8 cellular contexts compared by ENCODE assay signal in genomic region chr2:111320965-111321364, GRCh38.
DNase-seq lines count a peak whose midpoint lies in the region; ATAC-seq and TF ChIP-seq lines count a peak whose summit lies in the region.
"Not testable (repeated sequence)": the region's sequence is repeated elsewhere in the genome, so short reads cannot be mapped to it uniquely, and the experiment has no call there.

No MANE protein-coding gene starts in this region.

- in situ Hi-C loops in Panc1 (cut with HindIII; ENCODE audit: low pct_unique_long_range_greater_than_20kb, low sequenced_read_pairs), result not testable (repeated sequence)

- not testable (repeated sequence) for H3K4me3 Mint-ChIP-seq in activated CD8-positive, alpha-beta memory T cell treated with anti-CD3 and anti-CD28 coated beads, Interleukin-2, amount 10 ng/mL, durations not matched to agents 7 days and 5 days; naive thymus-derived CD4-positive, alpha-beta T cell

- WGBS in thyroid gland, 2 donors, result no CpG with 5 or more reads among the region's 1 CpG

- not testable (repeated sequence) for H3K27ac Mint-ChIP-seq in activated CD8-positive, alpha-beta memory T cell treated with anti-CD3 and anti-CD28 coated beads, Interleukin-2, amount 10 ng/mL, durations not matched to agents 7 days and 5 days; naive thymus-derived CD4-positive, alpha-beta T cell

- DNase-seq in EL (peak; percentile 92), HT1080 (ENCODE audit: low read depth) (peak; percentile 90), Panc1 (ENCODE audit: low read depth, low spot score) (peak; percentile 60), choroid plexus epithelial cell (ENCODE audit: low read depth) (peak; percentile 90), foreskin fibroblast (peak; percentile 89 to 93), thyroid gland (peak; percentile 49 to 55)
- not testable (repeated sequence) for DNase-seq in activated CD8-positive, alpha-beta memory T cell treated with anti-CD3 and anti-CD28 coated beads, Interleukin-2, amount 10 ng/mL, durations not matched to agents 7 days and 5 days; naive thymus-derived CD4-positive, alpha-beta T cell

- not testable (repeated sequence) for H3K36me3 Mint-ChIP-seq in activated CD8-positive, alpha-beta memory T cell treated with anti-CD3 and anti-CD28 coated beads, Interleukin-2, amount 10 ng/mL, durations not matched to agents 7 days and 5 days; naive thymus-derived CD4-positive, alpha-beta T cell

- not testable (repeated sequence) for H3K4me3 ChIP-seq in Panc1 (ENCODE audit: low read depth in 2 of 2, low read length in 2 of 2); choroid plexus epithelial cell (ENCODE audit: low read depth, low read length); foreskin fibroblast (ENCODE audit: low read depth in 1 of 2, low read length in 2 of 2); naive thymus-derived CD4-positive, alpha-beta T cell (ENCODE audit: low read length); thyroid gland (replicated peaks in 1 of 3)

- CTCF ChIA-PET in Panc1 (lab: Charles Lee); activated CD8-positive, alpha-beta memory T cell treated with anti-CD3 and anti-CD28 coated beads, Interleukin-2, amount 10 ng/mL, durations not matched to agents 7 days and 5 days (lab: Charles Lee); naive thymus-derived CD4-positive, alpha-beta T cell (lab: Charles Lee): not testable (repeated sequence)

- not testable (repeated sequence) for H3K27me3 Mint-ChIP-seq in activated CD8-positive, alpha-beta memory T cell treated with anti-CD3 and anti-CD28 coated beads, Interleukin-2, amount 10 ng/mL, durations not matched to agents 7 days and 5 days; naive thymus-derived CD4-positive, alpha-beta T cell

- not testable (repeated sequence) for H3K27ac ChIP-seq in Panc1 (ENCODE audit: low read length); naive thymus-derived CD4-positive, alpha-beta T cell (ENCODE audit: low read depth, low read length)
- H3K27ac ChIP-seq in thyroid gland, result peak overlapping the region in 1 of 3 donors; percentile 23

- not testable (repeated sequence) for TF ChIP-seq CTCF in Panc1 (IDR thresholded peaks at IDR 0.05); choroid plexus epithelial cell (conservative IDR thresholded peaks at IDR 0.05; ENCODE audit: low read depth, low read length); foreskin fibroblast (IDR thresholded peaks at IDR 0.05; ENCODE audit: low read depth, low read length); thyroid gland (IDR thresholded peaks at IDR 0.05)

- peak; percentile 97 for ATAC-seq in Panc1
- peak; percentile 53 for ATAC-seq in activated CD8-positive, alpha-beta memory T cell treated with anti-CD3 and anti-CD28 coated beads, Interleukin-2, amount 10 ng/mL, durations not matched to agents 7 days and 5 days
- peak; percentile 61 for ATAC-seq in naive thymus-derived CD4-positive, alpha-beta T cell

- H3K36me3 ChIP-seq in Panc1 (ENCODE audit: control insufficient read depth, insufficient read depth, low read length); naive thymus-derived CD4-positive, alpha-beta T cell (ENCODE audit: control insufficient read depth in 2 of 3, insufficient read depth in 3 of 3, low read length in 3 of 3); thyroid gland: not testable (repeated sequence)

- not testable (repeated sequence) for H3K9me3 Mint-ChIP-seq in activated CD8-positive, alpha-beta memory T cell treated with anti-CD3 and anti-CD28 coated beads, Interleukin-2, amount 10 ng/mL, durations not matched to agents 7 days and 5 days (ENCODE audit: low read depth); naive thymus-derived CD4-positive, alpha-beta T cell

- H3K4me1 ChIP-seq in Panc1 (ENCODE audit: control insufficient read depth, insufficient read depth, low read length); naive thymus-derived CD4-positive, alpha-beta T cell (ENCODE audit: control insufficient read depth in 2 of 2, insufficient read depth in 2 of 2, low read length in 2 of 2); thyroid gland: not testable (repeated sequence)

- intact Hi-C loops in Panc1 (cut with micrococcal nuclease; ENCODE audit: unreplicated experiment); naive thymus-derived CD4-positive, alpha-beta T cell (cut with micrococcal nuclease); thyroid gland (cut with DNase I): not testable (repeated sequence)

- H3K9me3 ChIP-seq in Panc1 (ENCODE audit: control insufficient read depth, insufficient read depth, low read depth, low read length); naive thymus-derived CD4-positive, alpha-beta T cell (ENCODE audit: control insufficient read depth in 2 of 3, low read length in 3 of 3); thyroid gland: not testable (repeated sequence)

- H3K4me1 Mint-ChIP-seq in activated CD8-positive, alpha-beta memory T cell treated with anti-CD3 and anti-CD28 coated beads, Interleukin-2, amount 10 ng/mL, durations not matched to agents 7 days and 5 days, result peaks cover 12% of the 10 kb centered on the region
- H3K4me1 Mint-ChIP-seq in naive thymus-derived CD4-positive, alpha-beta T cell, result not testable (repeated sequence)

- POLR2A ChIA-PET in Panc1 (lab: Charles Lee); naive thymus-derived CD4-positive, alpha-beta T cell (lab: Charles Lee): not testable (repeated sequence)

- H3K27me3 ChIP-seq in Panc1 (ENCODE audit: control insufficient read depth, insufficient read depth, low read length); naive thymus-derived CD4-positive, alpha-beta T cell (ENCODE audit: control insufficient read depth in 2 of 2, insufficient read depth in 2 of 2, low read length in 2 of 2); thyroid gland: not testable (repeated sequence)

- TF ChIP-seq POLR2A in thyroid gland (IDR thresholded peaks at IDR 0.05), result not testable (repeated sequence)

- BruUV-seq in Panc1 (replicated peaks; lab: Mats Ljungman, UMichigan), result not testable (repeated sequence)
